In the genomic region with DNA sequence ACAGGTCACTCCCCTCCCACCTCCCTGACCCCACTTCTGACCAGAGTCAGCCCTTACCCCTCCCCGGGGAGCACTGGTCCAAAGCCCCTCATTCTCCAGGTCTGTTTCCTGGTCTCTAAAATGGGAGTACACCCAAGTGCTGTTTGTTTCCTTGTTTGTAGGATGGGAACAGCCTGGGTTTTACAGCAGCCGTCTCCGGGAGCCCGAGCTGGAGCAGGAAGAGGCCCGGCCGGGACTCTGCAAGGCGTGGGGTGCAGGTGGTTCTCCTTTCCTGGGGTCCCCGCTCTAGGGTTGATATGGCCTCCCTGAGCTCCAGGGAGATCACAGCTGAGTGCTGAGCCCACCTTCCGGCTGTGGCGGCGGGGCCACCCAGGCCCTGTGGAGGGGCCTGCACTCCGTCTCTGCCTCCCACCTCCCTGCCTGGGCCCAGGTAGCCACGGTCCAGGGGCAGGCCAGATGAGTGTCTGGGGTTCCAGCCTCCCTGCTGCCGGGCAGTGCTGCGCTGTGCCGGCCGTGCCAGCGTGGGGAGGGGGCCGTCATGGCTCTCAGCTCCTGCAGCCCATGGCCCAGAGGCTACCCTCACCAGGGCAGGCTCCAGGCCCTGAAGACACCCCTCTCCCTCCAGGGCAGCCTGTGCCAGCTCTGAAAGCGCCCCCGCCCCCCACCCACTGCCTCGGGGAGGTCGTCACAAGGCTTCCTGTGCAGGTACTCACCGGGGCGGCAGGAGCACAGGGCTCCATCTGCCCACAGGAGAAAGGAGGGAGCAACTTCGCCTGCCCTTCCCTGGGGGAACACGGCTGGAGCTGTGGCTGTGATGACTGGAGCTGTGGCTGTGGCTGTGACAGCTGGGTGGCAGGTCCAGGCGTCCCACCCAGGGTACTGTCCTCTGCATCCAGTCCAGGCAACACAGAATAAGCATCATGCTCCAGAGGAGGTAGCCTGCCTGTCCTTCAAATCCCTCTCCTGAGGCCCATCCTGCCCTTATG, we compare ENCODE assay signal across 20 cellular contexts.
A peak's percentile ranks its signal among the peaks of the same experiment; 100 is the strongest.
DNase-seq lines count a peak whose midpoint lies in the region; ATAC-seq, FAIRE-seq and TF ChIP-seq lines count a peak whose summit lies in the region.
"Had no signal": no experiment of that assay in that cellular context is flagged by ENCODE, and none has a peak within 500 bp of the region (broad histone marks: within the 10 kb centered on the region; RNA-seq: fewer than 3 reads in every experiment).

No MANE protein-coding gene starts in this region.

- no peak for TF ChIP-seq POLR2A in sigmoid colon (IDR thresholded peaks at IDR 0.05)

- no peak overlapping the region for H3K4me3 ChIP-seq in HEK293 (ENCODE audit: low read depth, low read length)
- H3K4me3 ChIP-seq in sigmoid colon, result no peak overlapping the region
- H3K4me3 ChIP-seq in foreskin fibroblast (ENCODE audit: low read depth in 1 of 2, low read length in 2 of 2), result no peak overlapping the region

- FAIRE-seq in urothelium cell line (lab: Jason Lieb, UNC), result no peak
- FAIRE-seq: D721Med, GM12891, GM19239 had no signal

- TF ChIP-seq CTCF in C4-2B (conservative IDR thresholded peaks at IDR 0.05) (no peak), HEK293 (tag by site-specific recombination; IDR thresholded peaks at IDR 0.05) (no peak), sigmoid colon (IDR thresholded peaks at IDR 0.05) (no peak), foreskin fibroblast (IDR thresholded peaks at IDR 0.05; ENCODE audit: low read depth, low read length) (no peak)

- no peak for TF ChIP-seq EP300 in sigmoid colon (IDR thresholded peaks at IDR 0.05)

- H3K36me3 ChIP-seq in HEK293 (ENCODE audit: control insufficient read depth in 2 of 2, insufficient read depth in 1 of 2, low read length in 2 of 2) (no peaks in the 10 kb centered on the region), sigmoid colon (no peaks in the 10 kb centered on the region)

- peaks cover 5 to 62% (median 56%) of the 10 kb centered on the region in 3 donors for H3K27me3 ChIP-seq in sigmoid colon

- WGBS in sigmoid colon, 2 donors, result 65 to 68% methylated on average over 28 of the region's 28 CpGs

- intact Hi-C loops in left colon (cut with DNase I, micrococcal nuclease), result no loop called here
- intact Hi-C loops in sigmoid colon (cut with DNase I), result no loop called here

- peak; percentile 51 for ATAC-seq in left colon
- ATAC-seq: PC-3 had no signal

- CTCF ChIA-PET in HEK293 (lab: Yijun Ruan, JAX), result no interaction called here

- POLR2A ChIA-PET in HEK293 (lab: Yijun Ruan, JAX), result no interaction called here

- no peaks in the 10 kb centered on the region for H3K4me1 ChIP-seq in HEK293 (ENCODE audit: control insufficient read depth, insufficient read depth, low read length)
- H3K4me1 ChIP-seq in sigmoid colon, result no peaks in the 10 kb centered on the region

- peak in 1 of 2 donors; percentile 22 for DNase-seq in left colon
- peak; percentile 45 for DNase-seq in sigmoid colon
- DNase-seq in iPS-NIHi11 (ENCODE audit: low spot score), result no peak
- DNase-seq in foreskin fibroblast, result no peak
- no peak for DNase-seq in urothelium cell line (ENCODE audit: low spot score)
- DNase-seq: ACHN, C1 segment of cervical spinal cord, GOT3, KG1, NCI-H1417 treated with DMSO at 0.1 percent for 48 hours, NCI-H187 treated with DMSO at 0.1 percent for 48 hours, NCI-H226, NCI-H524, PC-3, RPMI8226 had no signal

- H3K9me3 ChIP-seq in HEK293 (ENCODE audit: control insufficient read depth, insufficient read depth, low read depth, low read length) (no peaks in the 10 kb centered on the region), sigmoid colon (no peaks in the 10 kb centered on the region)

- H3K27ac ChIP-seq in C4-2B (peak overlapping the region; percentile 45), HEK293 (ENCODE audit: extremely low read depth, low read depth, low read length) (no peak overlapping the region), sigmoid colon (no peak overlapping the region)

TF ChIP-seq in HEK293, 187 proteins besides CTCF, POLR2A, EP300 and RAD21:
- TF ChIP-seq ZNF433 (tag by site-specific recombination; IDR thresholded peaks at IDR 0.05; ENCODE audit: low read depth) (no peak), GLIS2 (tag by site-specific recombination; IDR thresholded peaks at IDR 0.05) (peak; percentile 14; the same call in 1 of the 2 replicates)
